In the genomic region with DNA sequence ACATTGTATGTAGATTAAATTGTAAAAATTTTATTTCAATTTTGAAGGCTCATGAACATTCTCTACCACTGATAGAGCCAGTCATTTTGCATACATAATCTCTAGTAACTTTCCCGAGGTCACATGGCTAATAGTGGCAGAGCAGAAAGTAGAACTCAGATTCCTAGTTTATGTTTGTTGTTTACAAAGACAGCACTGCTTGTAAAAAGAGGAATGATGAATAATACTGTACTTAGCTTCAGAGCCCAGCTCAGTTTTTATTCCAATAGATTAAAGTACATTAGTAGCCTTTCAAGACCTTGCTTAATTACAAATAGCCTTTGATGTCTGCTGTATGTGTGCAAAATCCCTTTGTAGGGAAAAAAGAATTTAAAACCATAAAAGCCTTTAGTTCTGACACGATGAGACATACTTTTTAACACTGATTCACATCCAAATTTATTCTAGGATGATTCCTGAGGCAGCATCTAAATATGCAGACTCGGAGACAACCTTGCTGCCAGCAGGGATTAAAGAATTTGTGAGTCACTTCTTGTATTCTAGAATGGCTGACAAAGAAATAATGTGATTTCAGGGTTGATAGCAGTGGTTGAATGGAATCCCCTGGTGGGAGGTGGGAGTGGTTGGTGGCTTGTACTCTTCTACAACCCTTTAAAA, we compare ENCODE assay signal across 13 cellular contexts.
DNase-seq lines count a peak whose midpoint lies in the region; TF ChIP-seq lines count a peak whose summit lies in the region.
"Had no signal": no experiment of that assay in that cellular context is flagged by ENCODE, and none has a peak within 500 bp of the region (broad histone marks: within the 10 kb centered on the region; RNA-seq: fewer than 3 reads in every experiment).

No MANE protein-coding gene starts in this region.

- TF ChIP-seq CTCF in fibroblast of lung (conservative IDR thresholded peaks at IDR 0.05 in 1 of 2, IDR thresholded peaks at IDR 0.05 in 1 of 2; ENCODE audit: low read depth in 1 of 2, low read length in 2 of 2) (no peak), CD14-positive monocyte (IDR thresholded peaks at IDR 0.05) (no peak)

- no peaks in the 10 kb centered on the region for H3K4me1 Mint-ChIP-seq in CD14-positive monocyte

- H3K4me3 ChIP-seq in SJCRH30 (no peak overlapping the region), fibroblast of lung (replicated peaks in 1 of 4; ENCODE audit: control extremely low read depth in 1 of 4, insufficient read depth in 1 of 4, low read depth in 3 of 4, low read length in 4 of 4) (no peak overlapping the region), rectal smooth muscle tissue (ENCODE audit: low read length) (no peak overlapping the region)
- H3K4me3 ChIP-seq: lower lobe of right lung, vagina had no signal

- intact Hi-C loops in CD14-positive monocyte (cut with micrococcal nuclease): no loop called here

- H3K9me3 ChIP-seq in SJCRH30 (replicated peaks): no peaks in the 10 kb centered on the region
- H3K9me3 ChIP-seq in fibroblast of lung (ENCODE audit: control insufficient read depth, insufficient read depth, low read depth, low read length): no peaks in the 10 kb centered on the region
- H3K9me3 ChIP-seq: lower lobe of right lung, vagina had no signal

- H3K27me3 Mint-ChIP-seq in CD14-positive monocyte (ENCODE audit: low read depth in 3 of 3): no peaks in the 10 kb centered on the region
- H3K27me3 Mint-ChIP-seq: activated CD4-positive, alpha-beta memory T cell treated with anti-CD3 and anti-CD28 coated beads, Interleukin-2, amount 10 ng/mL, durations not matched to agents 7 days and 5 days had no signal

- H3K27ac ChIP-seq in SJCRH30 (peak overlapping the region; percentile 80), fibroblast of lung (ENCODE audit: insufficient read depth, low read length) (no peak overlapping the region), rectal smooth muscle tissue (ENCODE audit: low read depth, low read length) (peak overlapping the region; percentile 37)
- H3K27ac ChIP-seq: lower lobe of right lung, vagina had no signal

- no peaks in the 10 kb centered on the region for H3K36me3 Mint-ChIP-seq in CD14-positive monocyte

- H3K79me2 ChIP-seq in fibroblast of lung (ENCODE audit: control insufficient read depth, insufficient read depth, low read length): no peaks in the 10 kb centered on the region

- no peak overlapping the region for H3K9ac ChIP-seq in fibroblast of lung (ENCODE audit: insufficient read depth, low read length)
- H3K9ac ChIP-seq in rectal smooth muscle tissue (ENCODE audit: low read length): no peak overlapping the region

- DNase-seq in H4 (ENCODE audit: low spot score) (peak; percentile 31), SJCRH30 (peak; percentile 54), fibroblast of lung (ENCODE audit: low read depth in 2 of 2) (peak; percentile 64 to 99), CD14-positive monocyte (ENCODE audit: low spot score) (no peak), NOMO-1 treated with DMSO at 0.1 percent for 48 hours (lab: John Stamatoyannopoulos, UW; ENCODE audit: unreplicated experiment) (no peak), NCI-H510A (lab: John Stamatoyannopoulos, UW) (no peak), NCI-H146 (lab: John Stamatoyannopoulos, UW) (no peak)
- DNase-seq: activated CD4-positive, alpha-beta memory T cell treated with anti-CD3 and anti-CD28 coated beads, Interleukin-2, amount 10 ng/mL, durations not matched to agents 7 days and 5 days; cerebellar nuclear complex; lower lobe of right lung; stimulated activated CD4-positive, alpha-beta T cell treated with anti-CD3 and anti-CD28 coated beads, Interleukin-4, amount 100 ng/mL, for 1 hour had no signal

- H3K4me1 ChIP-seq in SJCRH30 (peaks cover 27% of the 10 kb centered on the region), fibroblast of lung (ENCODE audit: control insufficient read depth, extremely low read depth, insufficient read depth, low read length) (peaks cover 8% of the 10 kb centered on the region), rectal smooth muscle tissue (ENCODE audit: control insufficient read depth, insufficient read depth, low read length) (peaks cover 13% of the 10 kb centered on the region)

- peaks cover 0 to 8% (median 3%) of the 10 kb centered on the region in 7 donors for H3K9me3 Mint-ChIP-seq in CD14-positive monocyte

- H3K4me3 Mint-ChIP-seq in CD14-positive monocyte: no peak overlapping the region
- H3K4me3 Mint-ChIP-seq: activated CD4-positive, alpha-beta memory T cell treated with anti-CD3 and anti-CD28 coated beads, Interleukin-2, amount 10 ng/mL, durations not matched to agents 7 days and 5 days had no signal

- H2AFZ ChIP-seq in fibroblast of lung (ENCODE audit: low read length): no peak overlapping the region

- H3K27ac Mint-ChIP-seq in CD14-positive monocyte: no peak overlapping the region
- H3K27ac Mint-ChIP-seq: activated CD4-positive, alpha-beta memory T cell treated with anti-CD3 and anti-CD28 coated beads, Interleukin-2, amount 10 ng/mL, durations not matched to agents 7 days and 5 days had no signal

- H4K20me1 ChIP-seq in fibroblast of lung (ENCODE audit: control insufficient read depth, extremely low read depth, insufficient read depth, low read length): no peaks in the 10 kb centered on the region

- H3K4me2 ChIP-seq in fibroblast of lung (ENCODE audit: extremely low read depth, insufficient read depth, low read length): peak overlapping the region; percentile 56

- H3K36me3 ChIP-seq in SJCRH30: no peaks in the 10 kb centered on the region
- no peaks in the 10 kb centered on the region for H3K36me3 ChIP-seq in fibroblast of lung (ENCODE audit: control insufficient read depth, insufficient read depth, low read length)
- no peaks in the 10 kb centered on the region for H3K36me3 ChIP-seq in rectal smooth muscle tissue (ENCODE audit: control insufficient read depth, insufficient read depth, low read length)
- H3K36me3 ChIP-seq: lower lobe of right lung, vagina had no signal

- no peaks in the 10 kb centered on the region for H3K27me3 ChIP-seq in SJCRH30
- H3K27me3 ChIP-seq in fibroblast of lung (ENCODE audit: control insufficient read depth, insufficient read depth, low read length): no peaks in the 10 kb centered on the region
- no peaks in the 10 kb centered on the region for H3K27me3 ChIP-seq in rectal smooth muscle tissue (ENCODE audit: control insufficient read depth, insufficient read depth, low read length)
- H3K27me3 ChIP-seq: vagina had no signal

Comparison
In these comparisons a context has a peak if more than half of its experiments do, and no peak if none do; other contexts are left out.
1. DNase-seq: peak in H4 (single experiment), SJCRH30 (2 of 2) and fibroblast of lung (2 of 2); none in CD14-positive monocyte (single experiment), NOMO-1 treated with DMSO at 0.1 percent for 48 hours (single experiment), NCI-H510A (single experiment) and NCI-H146 (single experiment).